29 cellular contexts compared by ENCODE assay signal in the genomic region with DNA sequence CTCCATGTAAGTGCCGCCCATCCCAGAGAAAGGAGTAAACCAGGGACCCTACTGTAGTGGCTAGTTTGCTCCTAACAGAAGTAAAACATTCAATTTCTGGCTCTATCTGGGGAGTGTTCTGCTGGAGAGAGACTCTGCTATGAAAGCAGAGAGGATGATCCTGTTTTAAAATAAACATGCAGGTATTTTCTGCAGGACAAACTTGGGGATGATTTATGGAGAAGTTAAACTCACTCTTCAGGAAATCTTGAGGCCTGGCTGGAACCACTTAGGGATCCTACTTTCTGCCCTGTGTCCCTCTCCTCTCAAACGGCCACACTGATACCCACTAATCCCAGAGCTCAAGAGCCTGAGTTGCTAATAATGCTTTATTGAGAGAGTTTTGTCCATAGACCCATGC.
"Had no signal": no experiment of that assay in that cellular context is flagged by ENCODE, and none has a peak within 500 bp of the region (broad histone marks: within the 10 kb centered on the region; RNA-seq: fewer than 3 reads in every experiment).

No MANE protein-coding gene starts in this region.

- H3K4me3 ChIP-seq: ascending aorta, breast epithelium, cardiac muscle cell, colonic mucosa, esophagus muscularis mucosa, gastrocnemius medialis had no signal

- H3K9me3 ChIP-seq: ascending aorta, breast epithelium, colonic mucosa, esophagus muscularis mucosa, gastrocnemius medialis had no signal

- DNase-seq: activated CD4-positive, alpha-beta memory T cell treated with anti-CD3 and anti-CD28 coated beads for 36 hours; activated CD4-positive, alpha-beta T cell treated with anti-CD3 and anti-CD28 coated beads for 36 hours; activated CD4-positive, alpha-beta T cell treated with anti-CD3 and anti-CD28 coated beads, Interleukin-2, amount 10 ng/mL, durations not matched to agents 24 days and 14 days; activated CD4-positive, CD25-positive, alpha-beta regulatory T cell; activated CD4-positive, CD25-positive, alpha-beta regulatory T cell treated with anti-CD3 and anti-CD28 coated beads, Interleukin-2, amount 50 U/mL, for 72 hours; activated CD8-positive, alpha-beta memory T cell treated with anti-CD3 and anti-CD28 coated beads, Interleukin-2, amount 10 ng/mL, durations not matched to agents 7 days and 5 days; activated CD8-positive, alpha-beta memory T cell treated with anti-CD3 and anti-CD28 coated beads, Interleukin-2, amount 50 U/mL, for 4 hours; activated CD8-positive, alpha-beta T cell treated with anti-CD3 and anti-CD28 coated beads, Interleukin-2, amount 10 ng/mL, durations not matched to agents 7 days and 5 days; activated gamma-delta T cell; activated naive CD4-positive, alpha-beta T cell; activated naive CD4-positive, alpha-beta T cell treated with anti-CD3 and anti-CD28 coated beads, Interleukin-2, amount 10 ng/mL, durations not matched to agents 7 days and 5 days; activated naive CD8-positive, alpha-beta T cell treated with anti-CD3 and anti-CD28 coated beads, Interleukin-2, amount 10 ng/mL, durations not matched to agents 7 days and 5 days; activated T-cell treated with anti-CD3 and anti-CD28 coated beads, Interleukin-2, amount 50 U/mL, for 1 hour; activated T-cell treated with anti-CD3 and anti-CD28 coated beads, Interleukin-2, amount 50 U/mL, for 48 hours; central memory CD4-positive, alpha-beta T cell; cerebellar nuclear complex; colonic mucosa; effector memory CD4-positive, alpha-beta T cell; erythroblast; foreskin keratinocyte; gastrocnemius medialis; T-helper 1 cell; T-helper 17 cell; T1000 had no signal

- ATAC-seq: activated CD4-positive, alpha-beta T cell treated with anti-CD3 and anti-CD28 coated beads for 36 hours; activated CD8-positive, alpha-beta memory T cell treated with anti-CD3 and anti-CD28 coated beads, Interleukin-2, amount 10 ng/mL, durations not matched to agents 7 days and 5 days; activated CD8-positive, alpha-beta T cell treated with anti-CD3 and anti-CD28 coated beads, Interleukin-2, amount 10 ng/mL, durations not matched to agents 7 days and 5 days; activated naive CD4-positive, alpha-beta T cell treated with anti-CD3 and anti-CD28 coated beads, Interleukin-2, amount 50 U/mL, for 72 hours; foreskin keratinocyte; gastrocnemius medialis; T-helper 17 cell had no signal

- H3K27me3 ChIP-seq: ascending aorta, breast epithelium, cardiac muscle cell, colonic mucosa, esophagus muscularis mucosa, foreskin keratinocyte, gastrocnemius medialis had no signal

- H3K36me3 ChIP-seq: ascending aorta, breast epithelium, cardiac muscle cell, colonic mucosa, esophagus muscularis mucosa, gastrocnemius medialis had no signal

- H3K4me1 ChIP-seq: breast epithelium, colonic mucosa had no signal

- H3K27ac ChIP-seq: ascending aorta, breast epithelium, cardiac muscle cell, colonic mucosa, foreskin keratinocyte, gastrocnemius medialis had no signal
